In the genomic region with DNA sequence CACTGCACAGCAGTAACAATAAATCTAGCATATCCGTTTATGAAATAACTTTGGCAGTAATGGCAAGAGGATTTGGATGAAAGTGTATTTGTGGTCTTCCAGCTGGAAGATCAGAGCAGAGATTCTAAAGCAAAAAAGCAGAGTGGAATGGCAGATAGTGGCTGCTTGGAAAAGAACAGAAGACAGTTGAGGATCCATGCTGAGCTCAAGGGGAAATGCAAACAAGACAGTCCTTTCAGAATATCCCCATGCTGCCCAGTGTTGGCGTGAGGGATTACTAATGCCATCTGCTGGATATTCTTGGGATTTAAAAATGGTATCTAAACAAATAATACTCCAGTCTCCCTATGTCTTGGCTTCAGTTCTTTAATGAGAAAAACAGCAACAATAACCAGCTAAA, we compare ENCODE assay signal across 8 cellular contexts.
DNase-seq lines count a peak whose midpoint lies in the region; ATAC-seq, FAIRE-seq and TF ChIP-seq lines count a peak whose summit lies in the region.

No MANE protein-coding gene starts in this region.

- no peaks in the 10 kb centered on the region for H3K36me3 ChIP-seq in bronchial epithelial cell (ENCODE audit: control insufficient read depth, insufficient read depth, low read length)

- no peaks in the 10 kb centered on the region for H3K27me3 Mint-ChIP-seq in activated T-cell treated with anti-CD3 and anti-CD28 coated beads, Interleukin-2, amount 50 U/mL, for 4 hours (ENCODE audit: low read depth)

- H3K36me3 Mint-ChIP-seq in activated T-cell treated with anti-CD3 and anti-CD28 coated beads, Interleukin-2, amount 50 U/mL, for 4 hours (ENCODE audit: insufficient read depth): no peaks in the 10 kb centered on the region

- peak; percentile 43 for ATAC-seq in HG02852 (IDR thresholded peaks at IDR 0.05; ENCODE audit: unreplicated experiment)
- no peak for ATAC-seq in activated T-cell treated with anti-CD3 and anti-CD28 coated beads, Interleukin-2, amount 50 U/mL, for 4 hours

- in situ Hi-C loops in Caki2 (cut with HindIII; ENCODE audit: low pct_unique_long_range_greater_than_20kb, low sequenced_read_pairs): no loop called here

- H3K9me3 Mint-ChIP-seq in activated T-cell treated with anti-CD3 and anti-CD28 coated beads, Interleukin-2, amount 50 U/mL, for 4 hours: peaks cover 14% of the 10 kb centered on the region

- TF ChIP-seq CTCF in bronchial epithelial cell (IDR thresholded peaks at IDR 0.05; ENCODE audit: insufficient read depth, low read length, severe bottlenecking): peak; percentile 51

- DNase-seq in Caki2 (ENCODE audit: low read depth) (peak; percentile 29), NCI-H446 (lab: John Stamatoyannopoulos, UW) (peak; percentile 87 to 95), bronchial epithelial cell (ENCODE audit: low read depth) (peak; percentile 56), medulla oblongata (ENCODE audit: extremely low spot score) (peak; percentile 36), middle frontal gyrus (ENCODE audit: extremely low spot score, low spot score) (no peak), mesenteric fat pad (ENCODE audit: low spot score) (no peak)
- no peak for DNase-seq in activated T-cell treated with anti-CD3 and anti-CD28 coated beads, Interleukin-2, amount 50 U/mL, for 4 hours

- no peak overlapping the region for H3K4me3 Mint-ChIP-seq in activated T-cell treated with anti-CD3 and anti-CD28 coated beads, Interleukin-2, amount 50 U/mL, for 4 hours

- H3K4me3 ChIP-seq in bronchial epithelial cell (ENCODE audit: low read depth, low read length): no peak overlapping the region

- H3K4me1 Mint-ChIP-seq in activated T-cell treated with anti-CD3 and anti-CD28 coated beads, Interleukin-2, amount 50 U/mL, for 4 hours (ENCODE audit: low read depth): no peaks in the 10 kb centered on the region

- H3K27me3 ChIP-seq in bronchial epithelial cell (ENCODE audit: control insufficient read depth, insufficient read depth, low read length): no peaks in the 10 kb centered on the region

- no peak for FAIRE-seq in bronchial epithelial cell (lab: Jason Lieb, UNC)

Comparison
In these comparisons a context has a peak if more than half of its experiments do, and no peak if none do; other contexts are left out.
1. DNase-seq: peak in Caki2 (single experiment), NCI-H446 (2 of 2), bronchial epithelial cell (single experiment) and medulla oblongata (single experiment); none in activated T-cell treated with anti-CD3 and anti-CD28 coated beads, Interleukin-2, amount 50 U/mL, for 4 hours (single experiment), middle frontal gyrus (single experiment) and mesenteric fat pad (single experiment).